ENCODE assay signal across 13 cellular contexts in genomic region chr22:38291201-38291777, GRCh38. TPM values are rescaled to one million over a fixed set of nuclear protein-coding genes. Genes with fewer than 3 reads are reported as not detected.
DNase-seq lines count a peak whose midpoint lies in the region; ATAC-seq and TF ChIP-seq lines count a peak whose summit lies in the region.
"Had no signal": no experiment of that assay in that cellular context is flagged by ENCODE, and none has a peak within 500 bp of the region (broad histone marks: within the 10 kb centered on the region; RNA-seq: fewer than 3 reads in every experiment).

No MANE protein-coding gene starts in this region.

- H3K27me3 Mint-ChIP-seq in Calu3 (ENCODE audit: unreplicated experiment), result no peaks in the 10 kb centered on the region
- H3K27me3 Mint-ChIP-seq in nephron progenitor cell (ENCODE audit: low read depth, poor library complexity), result no peaks in the 10 kb centered on the region

- CTCF ChIA-PET in Calu3 (lab: Charles Lee), result interaction anchor here (0.7 kb wide), 1 partner anchor 177 kb away, joined by 3 read pairs; no protein-coding TSS in a partner anchor

- no peak overlapping the region for H3K4me3 ChIP-seq in smooth muscle cell
- H3K4me3 ChIP-seq: BLaER1 treated with 17β-estradiol and CSF1 and Interleukin-3, amounts not matched to agents 10 nM and 100 nM had no signal

- no peak overlapping the region for H3K4me2 ChIP-seq in smooth muscle cell
- H3K4me2 ChIP-seq: BLaER1 treated with 17β-estradiol and CSF1 and Interleukin-3, amounts not matched to agents 10 nM and 100 nM had no signal

- H3K27ac ChIP-seq in cingulate gyrus (ENCODE audit: low read depth, low read length) (peak overlapping the region; percentile 23), smooth muscle cell (ENCODE audit: low read depth) (no peak overlapping the region)
- H3K27ac ChIP-seq: BLaER1 treated with 17β-estradiol and CSF1 and Interleukin-3, amounts not matched to agents 10 nM and 100 nM had no signal

- DNase-seq in Calu3 (no peak), NCI-H2171 (lab: John Stamatoyannopoulos, UW) (peak; percentile 74), nephron progenitor cell (no peak), head of caudate nucleus (no peak), smooth muscle cell (lab: John Stamatoyannopoulos, UW; ENCODE audit: unreplicated experiment) (no peak)
- DNase-seq: activated CD8-positive, alpha-beta T cell treated with anti-CD3 and anti-CD28 coated beads, Interleukin-2, amount 10 ng/mL, durations not matched to agents 7 days and 5 days; activated naive CD4-positive, alpha-beta T cell treated with anti-CD3 and anti-CD28 coated beads for 36 hours; NCI-H1092 treated with DMSO at 0.1 percent for 48 hours; OCI-M1 had no signal

- TF ChIP-seq CTCF in Calu3 (IDR thresholded peaks at IDR 0.05; ENCODE audit: unreplicated experiment) (no peak), nephron progenitor cell (IDR thresholded peaks at IDR 0.05) (no peak), smooth muscle cell (IDR thresholded peaks at IDR 0.05; ENCODE audit: borderline replicate concordance, insufficient read depth, poor library complexity, severe bottlenecking) (no peak)

- H3K9me3 Mint-ChIP-seq in Calu3 (ENCODE audit: low read depth, unreplicated experiment), result no peaks in the 10 kb centered on the region
- no peaks in the 10 kb centered on the region for H3K9me3 Mint-ChIP-seq in nephron progenitor cell
- H3K9me3 Mint-ChIP-seq: activated naive CD4-positive, alpha-beta T cell treated with anti-CD3 and anti-CD28 coated beads for 36 hours had no signal

- intact Hi-C loops in Calu3 (cut with micrococcal nuclease; ENCODE audit: unreplicated experiment), result no loop called here
- intact Hi-C loops in head of caudate nucleus (cut with DNase I), result no loop called here

- H3F3A ChIP-seq in smooth muscle cell (ENCODE audit: low read depth), result peaks cover 19% of the 10 kb centered on the region

- TSS peak; percentile 37 for BruUV-seq in Calu3 (replicated peaks; lab: Mats Ljungman, UMichigan)

- H3K4me1 ChIP-seq in smooth muscle cell (ENCODE audit: low read depth), result no peaks in the 10 kb centered on the region

- no peaks in the 10 kb centered on the region for H3K79me2 ChIP-seq in smooth muscle cell (ENCODE audit: low read depth)

- WGBS in smooth muscle cell (ENCODE audit: low lambda C conversion rate), result 89% methylated on average over 22 of the region's 22 CpGs

- H3K27ac Mint-ChIP-seq in Calu3 (ENCODE audit: unreplicated experiment) (peak overlapping the region; percentile 68), nephron progenitor cell (peak overlapping the region; percentile 97)
- H3K27ac Mint-ChIP-seq: activated CD8-positive, alpha-beta T cell treated with anti-CD3 and anti-CD28 coated beads, Interleukin-2, amount 10 ng/mL, durations not matched to agents 7 days and 5 days; activated naive CD4-positive, alpha-beta T cell treated with anti-CD3 and anti-CD28 coated beads for 36 hours had no signal

- peaks cover 9% of the 10 kb centered on the region for H3K4me1 Mint-ChIP-seq in Calu3 (ENCODE audit: low read depth, unreplicated experiment)
- peaks cover 12% of the 10 kb centered on the region for H3K4me1 Mint-ChIP-seq in nephron progenitor cell

- peaks cover 52% of the 10 kb centered on the region for H4K20me1 ChIP-seq in smooth muscle cell (ENCODE audit: low read depth)

- peaks cover 82% of the 10 kb centered on the region for H3K36me3 Mint-ChIP-seq in Calu3 (ENCODE audit: insufficient read depth, unreplicated experiment)
- H3K36me3 Mint-ChIP-seq in nephron progenitor cell (ENCODE audit: low read depth), result peaks cover 24% of the 10 kb centered on the region

- H3K9me3 ChIP-seq in smooth muscle cell (replicated peaks; ENCODE audit: low read depth), result no peaks in the 10 kb centered on the region
- H3K9me3 ChIP-seq: BLaER1 treated with 17β-estradiol and CSF1 and Interleukin-3, amounts not matched to agents 10 nM and 100 nM had no signal

- H3K36me3 ChIP-seq in smooth muscle cell (ENCODE audit: low read depth), result no peaks in the 10 kb centered on the region

- no peak overlapping the region for H3K9ac ChIP-seq in smooth muscle cell (ENCODE audit: low read depth)
- H3K9ac ChIP-seq: BLaER1 treated with 17β-estradiol and CSF1 and Interleukin-3, amounts not matched to agents 10 nM and 100 nM had no signal

- no peaks in the 10 kb centered on the region for H3K27me3 ChIP-seq in smooth muscle cell (ENCODE audit: low read depth)
- H3K27me3 ChIP-seq: BLaER1 treated with 17β-estradiol and CSF1 and Interleukin-3, amounts not matched to agents 10 nM and 100 nM had no signal

- no peak overlapping the region for H2AFZ ChIP-seq in smooth muscle cell (ENCODE audit: low read depth)

- ATAC-seq in HG03469 (IDR thresholded peaks at IDR 0.05; ENCODE audit: unreplicated experiment) (no peak), HG02884 (IDR thresholded peaks at IDR 0.05; ENCODE audit: unreplicated experiment) (no peak)
- ATAC-seq: activated CD8-positive, alpha-beta T cell treated with anti-CD3 and anti-CD28 coated beads, Interleukin-2, amount 10 ng/mL, durations not matched to agents 7 days and 5 days had no signal

- no peak overlapping the region for H3K4me3 Mint-ChIP-seq in Calu3 (ENCODE audit: low read depth, unreplicated experiment)
- H3K4me3 Mint-ChIP-seq in nephron progenitor cell, result no peak overlapping the region
- H3K4me3 Mint-ChIP-seq: activated CD8-positive, alpha-beta T cell treated with anti-CD3 and anti-CD28 coated beads, Interleukin-2, amount 10 ng/mL, durations not matched to agents 7 days and 5 days; activated naive CD4-positive, alpha-beta T cell treated with anti-CD3 and anti-CD28 coated beads for 36 hours had no signal

RNA-seq across cellular contexts. Expression of gene TMEM184B, which starts 18.5 kb away (rescaled TPM):
- total RNA-seq in Calu3 (2022), result 113 and 114 TPM in 2 replicates
- 34.1 and 54.4 TPM in 2 replicates for total RNA-seq in smooth muscle cell
- polyA plus RNA-seq in smooth muscle cell, result 96.0 and 96.3 TPM in 2 replicates

RNA-seq across cellular contexts. Expression of gene CSNK1E, which starts 25.9 kb away (rescaled TPM):
- total RNA-seq in Calu3 (2022) (172 and 178 TPM in 2 replicates), smooth muscle cell (94.7 and 111 TPM in 2 replicates)
- 154 and 192 TPM in 2 replicates for polyA plus RNA-seq in smooth muscle cell
